Comparison of ENCODE assay signal across 15 cellular contexts in the genomic region with DNA sequence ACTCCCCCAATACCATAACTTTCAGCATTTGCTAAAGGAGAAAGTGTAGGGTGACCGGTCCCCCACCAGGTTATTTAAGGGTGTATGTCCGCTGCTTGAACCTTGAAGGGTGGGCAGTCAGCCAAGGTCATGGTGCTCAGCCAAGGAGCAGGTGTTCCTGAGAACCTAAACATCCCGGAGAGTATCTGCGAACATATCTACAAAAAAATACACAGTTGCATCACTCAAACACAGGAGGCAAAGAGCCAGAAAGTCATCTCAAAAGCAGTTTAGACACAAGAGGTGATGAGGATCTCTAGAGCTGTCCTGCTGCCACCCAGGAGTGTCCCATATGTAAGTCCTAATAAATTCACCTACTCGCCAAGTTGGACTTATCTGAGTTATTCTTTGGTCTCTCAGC. TPM values are rescaled to one million over a fixed set of nuclear protein-coding genes. Genes with fewer than 3 reads are reported as not detected.
A peak's percentile ranks its signal among the peaks of the same experiment; 100 is the strongest.
DNase-seq lines count a peak whose midpoint lies in the region; ATAC-seq and TF ChIP-seq lines count a peak whose summit lies in the region.
"Had no signal": no experiment of that assay in that cellular context is flagged by ENCODE, and none has a peak within 500 bp of the region (broad histone marks: within the 10 kb centered on the region; RNA-seq: fewer than 3 reads in every experiment).

No MANE protein-coding gene starts in this region.

- peak overlapping the region in 4 of 11 experiments; percentile 18 to 73 (median 64); a peak in 5 of 22 replicates for H3K4me2 ChIP-seq in BLaER1 treated with 17β-estradiol and CSF1 and Interleukin-3, amounts not matched to agents 10 nM and 100 nM

- H3K36me3 ChIP-seq in BLaER1 treated with 17β-estradiol and CSF1 and Interleukin-3, amounts not matched to agents 10 nM and 100 nM: peaks cover 0 to 9% (median 0%) of the 10 kb centered on the region in 11 experiments; a peak in 3 of 22 replicates
- H3K36me3 ChIP-seq in HEK293 (ENCODE audit: control insufficient read depth in 2 of 2, insufficient read depth in 1 of 2, low read length in 2 of 2) (no peaks in the 10 kb centered on the region), mucosa of rectum (ENCODE audit: control insufficient read depth in 2 of 2, insufficient read depth in 2 of 2, low read length in 2 of 2) (no peaks in the 10 kb centered on the region)
- no peaks in the 10 kb centered on the region for H3K36me3 ChIP-seq in CD8-positive, alpha-beta memory T cell (ENCODE audit: insufficient read depth, low read length)

- POLR2A ChIA-PET in HEK293 (lab: Yijun Ruan, JAX): no interaction called here
- POLR2A ChIA-PET in CD8-positive, alpha-beta memory T cell (lab: Charles Lee): no interaction called here

- peak overlapping the region; percentile 78 for H3K27ac Mint-ChIP-seq in T-helper 2 cell treated with Interferon-gamma antibody and Interleukin-4, amounts not matched to agents 5 μg/mL and 100 μg/mL, for 36 hours
- H3K27ac Mint-ChIP-seq in CD8-positive, alpha-beta memory T cell: no peak overlapping the region

- H3K4me1 ChIP-seq in BLaER1 treated with 17β-estradiol and CSF1 and Interleukin-3, amounts not matched to agents 10 nM and 100 nM: peaks cover 9 to 58% (median 35%) of the 10 kb centered on the region in 10 experiments; a peak in 19 of 20 replicates
- H3K4me1 ChIP-seq in HEK293 (ENCODE audit: control insufficient read depth, insufficient read depth, low read length) (peaks cover 11% of the 10 kb centered on the region), mucosa of rectum (ENCODE audit: control insufficient read depth in 2 of 2, insufficient read depth in 2 of 2, low read length in 2 of 2) (peaks cover 29 to 41% of the 10 kb centered on the region in 2 donors)
- peaks cover 24% of the 10 kb centered on the region for H3K4me1 ChIP-seq in CD8-positive, alpha-beta memory T cell (ENCODE audit: insufficient read depth, low read length)

- TF ChIP-seq CTCF in HEK293 (tag by site-specific recombination; IDR thresholded peaks at IDR 0.05): no peak

- H4K20me1 ChIP-seq in BLaER1 treated with 17β-estradiol and CSF1 and Interleukin-3, amounts not matched to agents 10 nM and 100 nM: no peaks in the 10 kb centered on the region

- H3K4me1 Mint-ChIP-seq in T-helper 2 cell treated with Interferon-gamma antibody and Interleukin-4, amounts not matched to agents 5 μg/mL and 100 μg/mL, for 36 hours (ENCODE audit: low read depth): peaks cover 60% of the 10 kb centered on the region
- peaks cover 38 to 67% (median 64%) of the 10 kb centered on the region in 3 donors for H3K4me1 Mint-ChIP-seq in CD8-positive, alpha-beta memory T cell

- peak overlapping the region in 9 of 11 experiments; percentile 12 to 74 (median 36); a peak in 9 of 22 replicates for H3K27ac ChIP-seq in BLaER1 treated with 17β-estradiol and CSF1 and Interleukin-3, amounts not matched to agents 10 nM and 100 nM
- H3K27ac ChIP-seq in HEK293 (ENCODE audit: extremely low read depth, low read depth, low read length): peak overlapping the region; percentile 37; the same call in 1 of the 2 replicates
- H3K27ac ChIP-seq in mucosa of rectum (ENCODE audit: low read depth in 2 of 2, low read length in 2 of 2): peak overlapping the region; percentile 1 to 54
- H3K27ac ChIP-seq in CD8-positive, alpha-beta memory T cell (ENCODE audit: low read depth, low read length): no peak overlapping the region

- H3K36me3 Mint-ChIP-seq in T-helper 2 cell treated with Interferon-gamma antibody and Interleukin-4, amounts not matched to agents 5 μg/mL and 100 μg/mL, for 36 hours (ENCODE audit: low read depth): peaks cover 37% of the 10 kb centered on the region
- H3K36me3 Mint-ChIP-seq in CD8-positive, alpha-beta memory T cell: peaks cover 4 to 10% (median 6%) of the 10 kb centered on the region in 3 donors

- no peak for ATAC-seq in HG02610 (IDR thresholded peaks at IDR 0.05; ENCODE audit: unreplicated experiment)

- DNase-seq in T-helper 2 cell treated with Interferon-gamma antibody and Interleukin-4, amounts not matched to agents 5 μg/mL and 100 μg/mL, for 36 hours (ENCODE audit: low spot score): no peak
- no peak for DNase-seq in NCI-H2227 (lab: John Stamatoyannopoulos, UW; ENCODE audit: unreplicated experiment)
- no peak for DNase-seq in CD8-positive, alpha-beta memory T cell
- DNase-seq in NCI-H1930 (lab: John Stamatoyannopoulos, UW): no peak
- DNase-seq: CD4-positive, CD25-positive, alpha-beta regulatory T cell; cortex of kidney; midbrain; NCI-H1105 treated with DMSO at 0.1 percent for 48 hours; NCI-H526; stimulated activated CD4-positive, alpha-beta T cell treated with anti-CD3 and anti-CD28 coated beads, Interleukin-4, amount 100 ng/mL, for 4 hours; stimulated activated naive CD4-positive, alpha-beta T cell treated with Interleukin-2 at 50 U/mL for 16 hours had no signal

- peak overlapping the region; percentile 57 for H3K4me3 Mint-ChIP-seq in T-helper 2 cell treated with Interferon-gamma antibody and Interleukin-4, amounts not matched to agents 5 μg/mL and 100 μg/mL, for 36 hours
- peak overlapping the region in 1 of 7 donors; percentile 41 for H3K4me3 Mint-ChIP-seq in CD8-positive, alpha-beta memory T cell

- H3K27me3 Mint-ChIP-seq in T-helper 2 cell treated with Interferon-gamma antibody and Interleukin-4, amounts not matched to agents 5 μg/mL and 100 μg/mL, for 36 hours (ENCODE audit: low read depth): no peaks in the 10 kb centered on the region
- no peaks in the 10 kb centered on the region for H3K27me3 Mint-ChIP-seq in CD8-positive, alpha-beta memory T cell
- H3K27me3 Mint-ChIP-seq: CD4-positive, CD25-positive, alpha-beta regulatory T cell had no signal

- no peaks in the 10 kb centered on the region for H3K27me3 ChIP-seq in BLaER1 treated with 17β-estradiol and CSF1 and Interleukin-3, amounts not matched to agents 10 nM and 100 nM
- no peaks in the 10 kb centered on the region for H3K27me3 ChIP-seq in mucosa of rectum (ENCODE audit: control insufficient read depth in 2 of 2, insufficient read depth in 2 of 2, low read length in 2 of 2)
- no peaks in the 10 kb centered on the region for H3K27me3 ChIP-seq in CD8-positive, alpha-beta memory T cell (ENCODE audit: insufficient read depth, low read length, poor library complexity, severe bottlenecking)

- no peaks in the 10 kb centered on the region for H3K9me3 ChIP-seq in BLaER1 treated with 17β-estradiol and CSF1 and Interleukin-3, amounts not matched to agents 10 nM and 100 nM (replicated peaks in 1 of 11)
- H3K9me3 ChIP-seq in HEK293 (ENCODE audit: control insufficient read depth, insufficient read depth, low read depth, low read length) (no peaks in the 10 kb centered on the region), mucosa of rectum (ENCODE audit: control insufficient read depth in 2 of 2, low read length in 2 of 2) (no peaks in the 10 kb centered on the region)
- H3K9me3 ChIP-seq in CD8-positive, alpha-beta memory T cell (ENCODE audit: low read length): no peaks in the 10 kb centered on the region

- H3K9ac ChIP-seq in BLaER1 treated with 17β-estradiol and CSF1 and Interleukin-3, amounts not matched to agents 10 nM and 100 nM: no peak overlapping the region
- H3K9ac ChIP-seq in mucosa of rectum (ENCODE audit: low read depth in 1 of 2, low read length in 2 of 2): no peak overlapping the region

- CTCF ChIA-PET in HEK293 (lab: Yijun Ruan, JAX): interaction anchor here (0.6 kb wide), 1 partner anchor 71 kb away, joined by 4 read pairs; no protein-coding TSS in a partner anchor
- CTCF ChIA-PET in CD8-positive, alpha-beta memory T cell (lab: Charles Lee): no interaction called here

- H3K4me3 ChIP-seq in BLaER1 treated with 17β-estradiol and CSF1 and Interleukin-3, amounts not matched to agents 10 nM and 100 nM: no peak overlapping the region
- H3K4me3 ChIP-seq in HEK293 (ENCODE audit: low read depth, low read length) (no peak overlapping the region), mucosa of rectum (ENCODE audit: low read length in 2 of 2) (no peak overlapping the region)
- H3K4me3 ChIP-seq in CD8-positive, alpha-beta memory T cell (ENCODE audit: low read length): no peak overlapping the region

- no peaks in the 10 kb centered on the region for H3K9me3 Mint-ChIP-seq in T-helper 2 cell treated with Interferon-gamma antibody and Interleukin-4, amounts not matched to agents 5 μg/mL and 100 μg/mL, for 36 hours
- no peaks in the 10 kb centered on the region for H3K9me3 Mint-ChIP-seq in CD8-positive, alpha-beta memory T cell

TF ChIP-seq in HEK293, 187 proteins besides CTCF, POLR2A, EP300 and RAD21 (continues in another document):
- TF ChIP-seq ZNF112 (tag by site-specific recombination; IDR thresholded peaks at IDR 0.05) (no peak), ZNF654 (tag by site-specific recombination; IDR thresholded peaks at IDR 0.05; ENCODE audit: low read depth) (no peak), ZNF660 (tag by site-specific recombination; IDR thresholded peaks at IDR 0.05) (no peak), KLF16 (tag by site-specific recombination; IDR thresholded peaks at IDR 0.05) (no peak), ZNF548 (tag by site-specific recombination; IDR thresholded peaks at IDR 0.05) (no peak), ZNF133 (tag by site-specific recombination; IDR thresholded peaks at IDR 0.05) (no peak), ZNF202 (tag by site-specific recombination; IDR thresholded peaks at IDR 0.05; ENCODE audit: borderline replicate concordance) (no peak), ZBTB1 (tag by site-specific recombination; IDR thresholded peaks at IDR 0.05) (no peak), ZNF138 (tag by site-specific recombination; IDR thresholded peaks at IDR 0.05; ENCODE audit: borderline replicate concordance) (no peak), GLIS2 (tag by site-specific recombination; IDR thresholded peaks at IDR 0.05) (no peak), ZNF23 (tag by site-specific recombination; IDR thresholded peaks at IDR 0.05; ENCODE audit: borderline replicate concordance) (no peak)
- TF ChIP-seq, protein P1, sequence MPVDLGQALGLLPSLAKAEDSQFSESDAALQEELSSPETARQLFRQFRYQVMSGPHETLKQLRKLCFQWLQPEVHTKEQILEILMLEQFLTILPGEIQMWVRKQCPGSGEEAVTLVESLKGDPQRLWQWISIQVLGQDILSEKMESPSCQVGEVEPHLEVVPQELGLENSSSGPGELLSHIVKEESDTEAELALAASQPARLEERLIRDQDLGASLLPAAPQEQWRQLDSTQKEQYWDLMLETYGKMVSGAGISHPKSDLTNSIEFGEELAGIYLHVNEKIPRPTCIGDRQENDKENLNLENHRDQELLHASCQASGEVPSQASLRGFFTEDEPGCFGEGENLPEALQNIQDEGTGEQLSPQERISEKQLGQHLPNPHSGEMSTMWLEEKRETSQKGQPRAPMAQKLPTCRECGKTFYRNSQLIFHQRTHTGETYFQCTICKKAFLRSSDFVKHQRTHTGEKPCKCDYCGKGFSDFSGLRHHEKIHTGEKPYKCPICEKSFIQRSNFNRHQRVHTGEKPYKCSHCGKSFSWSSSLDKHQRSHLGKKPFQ (tag by site-specific recombination; IDR thresholded peaks at IDR 0.05): no peak

RNA-seq across cellular contexts. Expression of a gene that starts 11.5 kb away (rescaled TPM):
- 10 to 100 TPM; 11.6 to 12.5 TPM for total RNA-seq in CD8-positive, alpha-beta memory T cell
- polyA plus RNA-seq in CD8-positive, alpha-beta memory T cell: 3.2 TPM
